Comparison of ENCODE assay signal across 20 cellular contexts in the genomic region with DNA sequence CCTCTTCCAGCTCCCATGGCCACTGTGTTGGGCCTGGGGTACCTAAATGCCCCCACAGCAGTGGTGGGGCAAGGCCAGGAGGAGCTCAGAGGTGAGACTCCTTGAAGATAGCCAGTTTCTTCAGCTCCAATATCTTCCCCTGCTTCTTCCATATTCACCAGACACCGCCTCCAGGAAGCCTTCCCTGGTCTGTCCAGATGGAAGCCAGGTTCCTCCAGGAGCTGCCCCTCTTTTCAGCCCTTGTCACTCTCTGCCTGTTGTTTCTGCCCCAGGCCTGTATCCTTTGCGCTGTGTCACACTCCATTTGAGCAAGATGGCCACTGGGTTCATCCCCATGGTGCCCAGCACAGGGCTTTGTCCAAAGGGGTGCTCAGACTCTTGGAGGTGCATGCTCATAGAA.
DNase-seq lines count a peak whose midpoint lies in the region; ATAC-seq, FAIRE-seq and TF ChIP-seq lines count a peak whose summit lies in the region.
"Had no signal": no experiment of that assay in that cellular context is flagged by ENCODE, and none has a peak within 500 bp of the region (broad histone marks: within the 10 kb centered on the region; RNA-seq: fewer than 3 reads in every experiment).

No MANE protein-coding gene starts in this region.

- no peak overlapping the region for H4K91ac ChIP-seq in IMR-90 (ENCODE audit: insufficient read depth, low read depth, low read length)

- no peaks in the 10 kb centered on the region for H3K4me1 ChIP-seq in IMR-90 (ENCODE audit: control insufficient read depth, insufficient read depth, low read length)
- H3K4me1 ChIP-seq in K562 (replicated peaks in 1 of 2; ENCODE audit: control insufficient read depth in 2 of 2, insufficient read depth in 2 of 2, low read length in 2 of 2): no peaks in the 10 kb centered on the region
- H3K4me1 ChIP-seq in naive thymus-derived CD4-positive, alpha-beta T cell (ENCODE audit: control insufficient read depth in 2 of 2, insufficient read depth in 2 of 2, low read length in 2 of 2): no peaks in the 10 kb centered on the region
- H3K4me1 ChIP-seq: BE2C, Caco-2 had no signal

- H3K4me2 ChIP-seq in IMR-90 (ENCODE audit: low read depth, low read length) (no peak overlapping the region), K562 (ENCODE audit: insufficient read depth, low read length) (no peak overlapping the region)

- no peak overlapping the region for H2BK15ac ChIP-seq in IMR-90 (ENCODE audit: low read depth, low read length)

- no peak overlapping the region for H4K8ac ChIP-seq in IMR-90 (ENCODE audit: low read depth in 2 of 2, low read length in 2 of 2)

- BruUV-seq in IMR-90 (replicated peaks; lab: Mats Ljungman, UMichigan) (no TSS peak), K562 (replicated peaks; lab: Mats Ljungman, UMichigan) (no TSS peak)

- no peak overlapping the region for H3K4ac ChIP-seq in IMR-90 (ENCODE audit: low read depth, low read length)

- H3K23ac ChIP-seq in IMR-90 (ENCODE audit: low read depth, low read length): no peak overlapping the region

- H2AK5ac ChIP-seq in IMR-90 (ENCODE audit: low read depth, low read length): no peak overlapping the region

- POLR2A ChIA-PET in IMR-90 (lab: Charles Lee; ENCODE audit: unreplicated experiment): no interaction called here
- POLR2A ChIA-PET in K562 (lab: Yijun Ruan, JAX): no interaction called here
- POLR2A ChIA-PET in naive thymus-derived CD4-positive, alpha-beta T cell (lab: Charles Lee): interaction anchor here (0.6 kb wide), 1 partner anchor 60 kb away, joined by 3 read pairs; no protein-coding TSS in a partner anchor

- no peak for FAIRE-seq in K562 (lab: Jason Lieb, UNC)
- FAIRE-seq: D721Med, GM12892, GM18507, H54 had no signal

- WGBS in IMR-90 (ENCODE audit: extremely low coverage in 2 of 2, insufficient read length in 1 of 2), 2 experiments: 83% methylated on average over 1 of the region's 2 CpGs; no CpG with 5 or more reads in 1 of the 2 experiments
- 10% methylated on average over 2 of the region's 2 CpGs for WGBS in K562 (ENCODE audit: insufficient coverage, low coverage, missing lambda C conversion rate)

- intact Hi-C loops in IMR-90 (cut with micrococcal nuclease): no loop called here
- intact Hi-C loops in K562 (cut with micrococcal nuclease): no loop called here
- intact Hi-C loops in naive thymus-derived CD4-positive, alpha-beta T cell (cut with micrococcal nuclease): loop anchor here in 1 of 2 donors (10.0 kb wide), 1 partner anchor 207 kb away; no protein-coding TSS in a partner anchor

- no peak for TF ChIP-seq EP300 in K562 (IDR thresholded peaks at IDR 0.05; ENCODE audit: low read length)

- no peaks in the 10 kb centered on the region for H3K79me2 ChIP-seq in K562 (ENCODE audit: control insufficient read depth, insufficient read depth, low read length)

- TF ChIP-seq RAD21 in IMR-90 (IDR thresholded peaks at IDR 0.05; ENCODE audit: low read length): no peak
- no peak for TF ChIP-seq RAD21 in K562 (CRISPR knock-in tag; conservative IDR thresholded peaks at IDR 0.05 in 1 of 2, IDR thresholded peaks at IDR 0.05 in 1 of 2)

- TF ChIP-seq CTCF in IMR-90 (conservative IDR thresholded peaks at IDR 0.05; ENCODE audit: low read depth, low read length) (no peak), K562 (IDR thresholded peaks at IDR 0.05 in 2 of 3, conservative IDR thresholded peaks at IDR 0.05 in 1 of 3; ENCODE audit: insufficient read depth in 2 of 3, low read depth in 1 of 3, low read length in 3 of 3) (no peak)

- TF ChIP-seq POLR2A in IMR-90 (IDR thresholded peaks at IDR 0.05; ENCODE audit: low read depth, low read length) (no peak), K562 (conservative IDR thresholded peaks at IDR 0.05) (no peak)

- peak overlapping the region; percentile 16 for H2AK9ac ChIP-seq in IMR-90 (replicated peaks; ENCODE audit: low read depth, low read length, poor library complexity)

- no peak overlapping the region for H3K27ac Mint-ChIP-seq in naive thymus-derived CD4-positive, alpha-beta T cell
- no peak overlapping the region for H3K27ac Mint-ChIP-seq in activated T-helper 17 cell treated with anti-CD3 and anti-CD28 coated beads, Interleukin-2, amount 50 U/mL, for 72 hours
- H3K27ac Mint-ChIP-seq: CD4-positive, alpha-beta T cell had no signal

- DNase-seq in IMR-90 (no peak), K562 (ENCODE audit: extremely low read depth in 1 of 4, low spot score in 3 of 4) (no peak), T-helper 2 cell (no peak)
- no peak for DNase-seq in naive thymus-derived CD4-positive, alpha-beta T cell
- DNase-seq: 8988T; BE2C; C1 segment of cervical spinal cord; Caco-2; CD4-positive, alpha-beta T cell; GDM1; GM23248; HCEC 1CT had no signal

- no peak overlapping the region for H2BK120ac ChIP-seq in IMR-90 (ENCODE audit: low read depth, low read length)

- H2BK5ac ChIP-seq in IMR-90 (ENCODE audit: low read depth, low read length, poor library complexity, severe bottlenecking): no peak overlapping the region

- CTCF ChIA-PET in IMR-90 (lab: Yijun Ruan, JAX) (no interaction called here), K562 (lab: Yijun Ruan, JAX; ENCODE audit: low intra/inter-chr PET ratio) (no interaction called here)
- CTCF ChIA-PET in naive thymus-derived CD4-positive, alpha-beta T cell (lab: Charles Lee): no interaction called here

- H3K18ac ChIP-seq in IMR-90 (ENCODE audit: low read depth, low read length): no peak overlapping the region

- ATAC-seq in IMR-90 (ENCODE audit: low read depth) (no peak), K562 (no peak), HG03378 (IDR thresholded peaks at IDR 0.05; ENCODE audit: unreplicated experiment) (no peak), SK-N-SH treated with all-trans-retinoic acid at 6 μM for 48 hours (no peak)
- peak; percentile 14 for ATAC-seq in naive thymus-derived CD4-positive, alpha-beta T cell
- ATAC-seq in activated T-helper 17 cell treated with anti-CD3 and anti-CD28 coated beads, Interleukin-2, amount 50 U/mL, for 72 hours (replicated peaks): no peak

- no peak overlapping the region for H3K9ac ChIP-seq in IMR-90 (ENCODE audit: low read depth, low read length)
- no peak overlapping the region for H3K9ac ChIP-seq in K562 (ENCODE audit: insufficient read depth in 1 of 2, low read depth in 2 of 2, low read length in 2 of 2)
- H3K9ac ChIP-seq: GM23248 had no signal

- H3K36me3 ChIP-seq in IMR-90 (ENCODE audit: control insufficient read depth, insufficient read depth, low read length) (no peaks in the 10 kb centered on the region), K562 (ENCODE audit: control insufficient read depth, insufficient read depth, low read length) (no peaks in the 10 kb centered on the region)
- H3K36me3 ChIP-seq in naive thymus-derived CD4-positive, alpha-beta T cell (ENCODE audit: control insufficient read depth in 2 of 3, insufficient read depth in 3 of 3, low read length in 3 of 3): no peaks in the 10 kb centered on the region
- H3K36me3 ChIP-seq: BE2C had no signal

- H3K9me1 ChIP-seq in IMR-90 (ENCODE audit: insufficient read depth, low read length) (peaks cover 6% of the 10 kb centered on the region; the same call in 1 of the 2 replicates), K562 (ENCODE audit: control insufficient read depth, insufficient read depth, low read length) (no peaks in the 10 kb centered on the region)

- in situ Hi-C loops in IMR-90 (cut with MboI; ENCODE audit: low sequenced_read_pairs): no loop called here
- in situ Hi-C loops in K562 (cut with MboI): no loop called here

- peaks cover 0 to 13% (median 0%) of the 10 kb centered on the region in 7 donors for H3K4me1 Mint-ChIP-seq in naive thymus-derived CD4-positive, alpha-beta T cell
- no peaks in the 10 kb centered on the region for H3K4me1 Mint-ChIP-seq in activated T-helper 17 cell treated with anti-CD3 and anti-CD28 coated beads, Interleukin-2, amount 50 U/mL, for 72 hours

- dilution Hi-C loops in IMR-90 (cut with HindIII; ENCODE audit: low sequenced_read_pairs, unreplicated experiment): no loop called here

- peaks cover 0 to 4% (median 0%) of the 10 kb centered on the region in 5 donors for H3K27me3 Mint-ChIP-seq in naive thymus-derived CD4-positive, alpha-beta T cell
- H3K27me3 Mint-ChIP-seq in activated T-helper 17 cell treated with anti-CD3 and anti-CD28 coated beads, Interleukin-2, amount 50 U/mL, for 72 hours: no peaks in the 10 kb centered on the region

- H4K20me1 ChIP-seq in IMR-90 (ENCODE audit: insufficient read depth, low read length): no peaks in the 10 kb centered on the region
- peaks cover 2% of the 10 kb centered on the region; the same call in 1 of the 2 replicates for H4K20me1 ChIP-seq in K562 (replicated peaks; ENCODE audit: control insufficient read depth, insufficient read depth, low read length)

- H3K9me3 Mint-ChIP-seq in naive thymus-derived CD4-positive, alpha-beta T cell: no peaks in the 10 kb centered on the region
- no peaks in the 10 kb centered on the region for H3K9me3 Mint-ChIP-seq in activated T-helper 17 cell treated with anti-CD3 and anti-CD28 coated beads, Interleukin-2, amount 50 U/mL, for 72 hours
- H3K9me3 Mint-ChIP-seq: CD4-positive, alpha-beta T cell had no signal

- H3K4me3 ChIP-seq in IMR-90 (ENCODE audit: insufficient read depth, low read depth, low read length) (no peak overlapping the region), K562 (no peak overlapping the region)
- H3K4me3 ChIP-seq in naive thymus-derived CD4-positive, alpha-beta T cell (ENCODE audit: low read length): no peak overlapping the region
- H3K4me3 ChIP-seq: GM23248 had no signal

- H3K79me1 ChIP-seq in IMR-90 (ENCODE audit: low read depth in 1 of 2, low read length in 2 of 2): no peaks in the 10 kb centered on the region

- no peak overlapping the region for H2BK20ac ChIP-seq in IMR-90 (ENCODE audit: low read depth, low read length)

- no peak overlapping the region for H3K14ac ChIP-seq in IMR-90 (replicated peaks; ENCODE audit: low read depth, low read length)

- H3K27me3 ChIP-seq in IMR-90 (ENCODE audit: control insufficient read depth, insufficient read depth, low read length): peaks cover 19% of the 10 kb centered on the region
- peaks cover 37 to 82% of the 10 kb centered on the region in 2 experiments for H3K27me3 ChIP-seq in K562 (ENCODE audit: control insufficient read depth in 2 of 2, insufficient read depth in 2 of 2, low read length in 2 of 2)
- no peaks in the 10 kb centered on the region for H3K27me3 ChIP-seq in naive thymus-derived CD4-positive, alpha-beta T cell (ENCODE audit: control insufficient read depth in 2 of 2, insufficient read depth in 2 of 2, low read length in 2 of 2)
- H3K27me3 ChIP-seq: BE2C had no signal

- H4K5ac ChIP-seq in IMR-90 (ENCODE audit: low read depth, low read length): no peak overlapping the region

- no peak overlapping the region for H3K4me3 Mint-ChIP-seq in naive thymus-derived CD4-positive, alpha-beta T cell
- H3K4me3 Mint-ChIP-seq in activated T-helper 17 cell treated with anti-CD3 and anti-CD28 coated beads, Interleukin-2, amount 50 U/mL, for 72 hours: no peak overlapping the region
- H3K4me3 Mint-ChIP-seq: CD4-positive, alpha-beta T cell had no signal

- H3K9me3 ChIP-seq in IMR-90 (ENCODE audit: control insufficient read depth, insufficient read depth, low read length) (no peaks in the 10 kb centered on the region), K562 (replicated peaks; ENCODE audit: control insufficient read depth, insufficient read depth, low read depth, low read length) (no peaks in the 10 kb centered on the region)
- H3K9me3 ChIP-seq in naive thymus-derived CD4-positive, alpha-beta T cell (ENCODE audit: control insufficient read depth in 2 of 3, low read length in 3 of 3): no peaks in the 10 kb centered on the region
- H3K9me3 ChIP-seq: BE2C, Caco-2 had no signal

- no peak overlapping the region for H2AFZ ChIP-seq in IMR-90 (replicated peaks; ENCODE audit: low read length, poor library complexity)
- H2AFZ ChIP-seq in K562 (ENCODE audit: low read depth, low read length): no peak overlapping the region
- H2AFZ ChIP-seq: GM23248 had no signal

- H3K56ac ChIP-seq in IMR-90 (ENCODE audit: extremely low read depth, insufficient read depth, low read length): no peak overlapping the region

- no peak overlapping the region for H3K27ac ChIP-seq in IMR-90 (ENCODE audit: insufficient read depth, low read length)
- H3K27ac ChIP-seq in K562 (ENCODE audit: extremely low read depth, low read depth, low read length): no peak overlapping the region; the same call in 2 of the 3 replicates
- H3K27ac ChIP-seq in naive thymus-derived CD4-positive, alpha-beta T cell (ENCODE audit: low read depth, low read length): no peak overlapping the region
- H3K27ac ChIP-seq: GM23248, HL-60 had no signal

- no peaks in the 10 kb centered on the region for H3K36me3 Mint-ChIP-seq in naive thymus-derived CD4-positive, alpha-beta T cell
- no peaks in the 10 kb centered on the region for H3K36me3 Mint-ChIP-seq in activated T-helper 17 cell treated with anti-CD3 and anti-CD28 coated beads, Interleukin-2, amount 50 U/mL, for 72 hours (ENCODE audit: low read depth)
